In the genomic region with DNA sequence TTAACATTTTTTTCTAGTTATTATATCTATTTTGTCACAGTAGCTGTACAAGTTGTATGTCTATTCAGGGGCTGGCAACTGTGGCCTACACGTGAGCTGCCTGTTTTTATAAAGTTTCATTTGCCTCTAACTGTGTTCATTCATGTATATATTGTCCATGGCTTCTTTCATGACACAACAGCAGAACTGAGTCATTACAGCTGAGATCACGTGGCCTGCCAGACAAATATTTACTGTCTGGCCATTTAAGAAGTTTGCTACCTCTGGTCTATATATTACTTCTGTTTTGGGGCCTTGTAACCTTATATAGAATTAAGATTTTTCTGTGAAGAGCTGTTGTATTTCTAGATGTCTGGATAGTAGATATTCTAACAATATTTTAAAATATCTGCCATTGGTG, we compare ENCODE assay signal across 20 cellular contexts. TPM values are rescaled to one million over a fixed set of nuclear protein-coding genes. Genes with fewer than 3 reads are reported as not detected.
A peak's percentile ranks its signal among the peaks of the same experiment; 100 is the strongest.
DNase-seq lines count a peak whose midpoint lies in the region; ATAC-seq and TF ChIP-seq lines count a peak whose summit lies in the region.
"Had no signal": no experiment of that assay in that cellular context is flagged by ENCODE, and none has a peak within 500 bp of the region (broad histone marks: within the 10 kb centered on the region; RNA-seq: fewer than 3 reads in every experiment).

No MANE protein-coding gene starts in this region.

- H3K4ac ChIP-seq in trophoblast cell (ENCODE audit: low read depth, low read length) = no peak overlapping the region

- in situ Hi-C loops in GM23248 (cut with MboI) = no loop called here

- H2AK5ac ChIP-seq in trophoblast cell (ENCODE audit: low read length) = no peak overlapping the region

- H3K27ac ChIP-seq in GM23248 = no peak overlapping the region
- H3K27ac ChIP-seq in PC-3 (ENCODE audit: low read length) = no peak overlapping the region
- peak overlapping the region; percentile 44 for H3K27ac ChIP-seq in epithelial cell of prostate
- no peak overlapping the region for H3K27ac ChIP-seq in trophoblast cell (ENCODE audit: low read depth, low read length)
- H3K27ac ChIP-seq: dorsolateral prefrontal cortex, KMS-11, skin epidermis, uterus had no signal

- H3K4me2 ChIP-seq in GM23248 (ENCODE audit: unreplicated experiment) (no peak overlapping the region), PC-3 (ENCODE audit: low read length) (peak overlapping the region; percentile 15), trophoblast cell (ENCODE audit: low read length) (no peak overlapping the region)
- H3K4me2 ChIP-seq: KMS-11 had no signal

- CTCF ChIA-PET in PC-3 (lab: Charles Lee) = interaction anchor here (0.8 kb wide), 1 partner anchor 10 kb away, joined by 3 read pairs; no protein-coding TSS in a partner anchor

- DNase-seq in GM23248 = peak; percentile 38
- peak; percentile 91 for DNase-seq in PC-3
- peak; percentile 52 for DNase-seq in epithelial cell of prostate (ENCODE audit: low read depth, low spot score)
- DNase-seq in trophoblast cell = peak; percentile 2 to 32
- DNase-seq in stimulated activated naive CD8-positive, alpha-beta T cell treated with anti-CD3 and anti-CD28 coated beads, Interleukin-15, amount 100 ng/mL, for 72 hours = no peak
- DNase-seq in DMS114 treated with DMSO at 0.1 percent for 48 hours (lab: John Stamatoyannopoulos, UW; ENCODE audit: unreplicated experiment) = no peak
- DNase-seq in AG20443 (ENCODE audit: low spot score) = no peak
- DNase-seq: activated CD4-positive, alpha-beta memory T cell treated with anti-CD3 and anti-CD28 coated beads, Interleukin-2, amount 10 ng/mL, durations not matched to agents 7 days and 5 days; aorta; C1 segment of cervical spinal cord; DND-41; dorsolateral prefrontal cortex; NCI-H1436 treated with DMSO at 0.1 percent for 48 hours; NCI-H345; occipital lobe; uterus had no signal

- H2BK5ac ChIP-seq in trophoblast cell (ENCODE audit: low read depth, low read length, poor library complexity) = no peak overlapping the region

- no peak overlapping the region for H4K12ac ChIP-seq in trophoblast cell (ENCODE audit: low read depth, low read length)

- no TSS peak for BruUV-seq in PC-3 (replicated peaks; lab: Mats Ljungman, UMichigan)

- H2BK120ac ChIP-seq in trophoblast cell (ENCODE audit: insufficient read depth, low read length, poor library complexity) = no peak overlapping the region

- intact Hi-C loops in PC-3 (cut with micrococcal nuclease) = loop anchor here (1.0 to 5.0 kb wide), 2 partner anchors 9 to 358 kb away; no protein-coding TSS in a partner anchor

- H3K36me3 ChIP-seq in GM23248 (ENCODE audit: low read depth) = peaks cover 5% of the 10 kb centered on the region; the same call in 1 of the 2 replicates
- peaks cover 45% of the 10 kb centered on the region for H3K36me3 ChIP-seq in PC-3 (ENCODE audit: low read depth, low read length)
- peaks cover 2 to 10% of the 10 kb centered on the region in 2 experiments for H3K36me3 ChIP-seq in trophoblast cell (ENCODE audit: control insufficient read depth in 1 of 2, insufficient read depth in 2 of 2, low read length in 2 of 2)
- H3K36me3 ChIP-seq: uterus had no signal

- no peak overlapping the region for H3K4me3 Mint-ChIP-seq in stimulated activated naive CD8-positive, alpha-beta T cell treated with anti-CD3 and anti-CD28 coated beads, Interleukin-15, amount 100 ng/mL, for 72 hours
- H3K4me3 Mint-ChIP-seq: activated CD4-positive, alpha-beta memory T cell treated with anti-CD3 and anti-CD28 coated beads, Interleukin-2, amount 10 ng/mL, durations not matched to agents 7 days and 5 days; stimulated activated naive CD8-positive, alpha-beta T cell treated with anti-CD3 and anti-CD28 coated beads, Interleukin-15, Interleukin-2, amounts not matched to agents 100 ng/mL and 50 ng/mL, for 24 hours had no signal

- no peaks in the 10 kb centered on the region for H3K9me3 Mint-ChIP-seq in stimulated activated naive CD8-positive, alpha-beta T cell treated with anti-CD3 and anti-CD28 coated beads, Interleukin-15, amount 100 ng/mL, for 72 hours
- H3K9me3 Mint-ChIP-seq: activated CD4-positive, alpha-beta memory T cell treated with anti-CD3 and anti-CD28 coated beads, Interleukin-2, amount 10 ng/mL, durations not matched to agents 7 days and 5 days; stimulated activated naive CD8-positive, alpha-beta T cell treated with anti-CD3 and anti-CD28 coated beads, Interleukin-15, Interleukin-2, amounts not matched to agents 100 ng/mL and 50 ng/mL, for 24 hours had no signal

- H3K4me3 ChIP-seq in GM23248 (no peak overlapping the region), PC-3 (ENCODE audit: low read length) (no peak overlapping the region), trophoblast cell (ENCODE audit: low read depth, low read length) (no peak overlapping the region)
- H3K4me3 ChIP-seq: dorsolateral prefrontal cortex, skin epidermis, uterus had no signal

- H3K27ac Mint-ChIP-seq in stimulated activated naive CD8-positive, alpha-beta T cell treated with anti-CD3 and anti-CD28 coated beads, Interleukin-15, amount 100 ng/mL, for 72 hours = no peak overlapping the region
- H3K27ac Mint-ChIP-seq: activated CD4-positive, alpha-beta memory T cell treated with anti-CD3 and anti-CD28 coated beads, Interleukin-2, amount 10 ng/mL, durations not matched to agents 7 days and 5 days; stimulated activated naive CD8-positive, alpha-beta T cell treated with anti-CD3 and anti-CD28 coated beads, Interleukin-15, Interleukin-2, amounts not matched to agents 100 ng/mL and 50 ng/mL, for 24 hours had no signal

- no peak overlapping the region for H3K18ac ChIP-seq in trophoblast cell (ENCODE audit: low read length)

- no peak overlapping the region for H4K8ac ChIP-seq in trophoblast cell (ENCODE audit: low read depth, low read length)

- H3K4me1 ChIP-seq in GM23248 (ENCODE audit: insufficient read depth) (no peaks in the 10 kb centered on the region), PC-3 (ENCODE audit: insufficient read depth, low read length) (peaks cover 15% of the 10 kb centered on the region), trophoblast cell (ENCODE audit: control insufficient read depth in 1 of 2, insufficient read depth in 2 of 2, low read length in 2 of 2) (no peaks in the 10 kb centered on the region)
- H3K4me1 ChIP-seq: uterus had no signal

- H3K79me1 ChIP-seq in trophoblast cell (ENCODE audit: low read length) = no peaks in the 10 kb centered on the region

- no peak overlapping the region for H3K9ac ChIP-seq in GM23248
- H3K9ac ChIP-seq in PC-3 (ENCODE audit: low read length) = no peak overlapping the region
- no peak overlapping the region for H3K9ac ChIP-seq in trophoblast cell (ENCODE audit: low read length)
- H3K9ac ChIP-seq: KMS-11 had no signal

- H2AFZ ChIP-seq in GM23248 (no peak overlapping the region), PC-3 (ENCODE audit: low read length) (no peak overlapping the region), trophoblast cell (ENCODE audit: insufficient read depth, low read length, poor library complexity) (no peak overlapping the region)

- TF ChIP-seq CTCF in PC-3 (conservative IDR thresholded peaks at IDR 0.05; ENCODE audit: low read depth, low read length) = no peak

- H2BK12ac ChIP-seq in trophoblast cell (ENCODE audit: low read length) = no peak overlapping the region

- no peaks in the 10 kb centered on the region for H3K79me2 ChIP-seq in GM23248 (ENCODE audit: insufficient read depth)
- no peaks in the 10 kb centered on the region for H3K79me2 ChIP-seq in PC-3 (ENCODE audit: low read length)
- H3K79me2 ChIP-seq in trophoblast cell (ENCODE audit: control insufficient read depth, insufficient read depth, low read length, poor library complexity) = no peaks in the 10 kb centered on the region

- H3K23ac ChIP-seq in trophoblast cell (ENCODE audit: low read length) = no peak overlapping the region

- no peaks in the 10 kb centered on the region for H3K27me3 ChIP-seq in GM23248 (replicated peaks; ENCODE audit: insufficient read depth)
- no peaks in the 10 kb centered on the region for H3K27me3 ChIP-seq in PC-3 (ENCODE audit: low read length)
- no peaks in the 10 kb centered on the region for H3K27me3 ChIP-seq in trophoblast cell (ENCODE audit: insufficient read depth, low read length)
- H3K27me3 ChIP-seq: dorsolateral prefrontal cortex, uterus had no signal

- POLR2A ChIA-PET in PC-3 (lab: Charles Lee; ENCODE audit: unreplicated experiment) = no interaction called here

- no peak overlapping the region for H3K14ac ChIP-seq in trophoblast cell (ENCODE audit: low read length)

- no peaks in the 10 kb centered on the region for H3F3A ChIP-seq in GM23248 (ENCODE audit: insufficient read depth)
- H3F3A ChIP-seq in PC-3 (ENCODE audit: low read length, unreplicated experiment) = no peaks in the 10 kb centered on the region

- H3K27me3 Mint-ChIP-seq in stimulated activated naive CD8-positive, alpha-beta T cell treated with anti-CD3 and anti-CD28 coated beads, Interleukin-15, amount 100 ng/mL, for 72 hours = no peaks in the 10 kb centered on the region
- H3K27me3 Mint-ChIP-seq: activated CD4-positive, alpha-beta memory T cell treated with anti-CD3 and anti-CD28 coated beads, Interleukin-2, amount 10 ng/mL, durations not matched to agents 7 days and 5 days; stimulated activated naive CD8-positive, alpha-beta T cell treated with anti-CD3 and anti-CD28 coated beads, Interleukin-15, Interleukin-2, amounts not matched to agents 100 ng/mL and 50 ng/mL, for 24 hours had no signal

- 78 to 82% methylated on average over 2 of the region's 2 CpGs for WGBS in GM23248 (ENCODE audit: low coverage in 1 of 2, low lambda C conversion rate in 2 of 2, missing lambda C conversion rate in 2 of 2), 2 experiments
- no CpG with 5 or more reads among the region's 2 CpGs for WGBS in trophoblast cell (ENCODE audit: extremely low coverage, insufficient coverage, insufficient read length)

- ATAC-seq in PC-3 = peak; percentile 76
- ATAC-seq in stimulated activated naive CD8-positive, alpha-beta T cell treated with anti-CD3 and anti-CD28 coated beads, Interleukin-15, amount 100 ng/mL, for 72 hours = no peak
- ATAC-seq in HG03135 (IDR thresholded peaks at IDR 0.05; ENCODE audit: unreplicated experiment) = no peak

- H4K91ac ChIP-seq in trophoblast cell (ENCODE audit: low read depth, low read length) = no peak overlapping the region

- H3K9me3 ChIP-seq in GM23248 (ENCODE audit: low read depth) (no peaks in the 10 kb centered on the region), PC-3 (ENCODE audit: low read length) (no peaks in the 10 kb centered on the region), trophoblast cell (ENCODE audit: insufficient read depth, low read depth, low read length) (no peaks in the 10 kb centered on the region)
- H3K9me3 ChIP-seq: uterus had no signal

- no peaks in the 10 kb centered on the region for H3K9me2 ChIP-seq in GM23248 (ENCODE audit: insufficient read depth)
- no peaks in the 10 kb centered on the region for H3K9me2 ChIP-seq in PC-3 (replicated peaks; ENCODE audit: low read length)

- H3K4me1 Mint-ChIP-seq in stimulated activated naive CD8-positive, alpha-beta T cell treated with anti-CD3 and anti-CD28 coated beads, Interleukin-15, amount 100 ng/mL, for 72 hours = no peaks in the 10 kb centered on the region
- H3K4me1 Mint-ChIP-seq: activated CD4-positive, alpha-beta memory T cell treated with anti-CD3 and anti-CD28 coated beads, Interleukin-2, amount 10 ng/mL, durations not matched to agents 7 days and 5 days had no signal

- H4K20me1 ChIP-seq in GM23248 (ENCODE audit: insufficient read depth) (no peaks in the 10 kb centered on the region), PC-3 (ENCODE audit: low read length) (no peaks in the 10 kb centered on the region)

RNA-seq across cellular contexts. Expression of gene KIAA0586, which starts 37.9 kb away (rescaled TPM):
- 13.2 and 16.8 TPM in 2 replicates for total RNA-seq in GM23248 (2014; rRNA removed; shearing (Covaris generic))
- polyA plus RNA-seq in GM23248 (2016; fragmentation: Nextera tagmentation; extraction: Ambion mirVana) = 9.5 and 10.5 TPM in 2 replicates
- 50.3 and 50.8 TPM in 2 replicates for total RNA-seq in PC-3 (2014; rRNA removed)
- polyA plus RNA-seq in trophoblast cell (2013) = 10.7 and 11.0 TPM in 2 replicates

RNA-seq across cellular contexts. Expression of gene TIMM9, which starts 38.1 kb away (rescaled TPM):
- total RNA-seq in GM23248 (2014; rRNA removed; shearing (Covaris generic)) = 39.4 and 108 TPM in 2 replicates
- 66.1 and 69.1 TPM in 2 replicates for polyA plus RNA-seq in GM23248 (2016; fragmentation: Nextera tagmentation; extraction: Ambion mirVana)
- 105 and 155 TPM in 2 replicates for total RNA-seq in PC-3 (2014; rRNA removed)
- polyA plus RNA-seq in trophoblast cell (2013) = 43.1 and 43.4 TPM in 2 replicates

Comparison
In these comparisons a context has a peak if more than half of its experiments do, and no peak if none do; other contexts are left out.
1. DNase-seq: peak in GM23248 (single experiment), PC-3 (single experiment), epithelial cell of prostate (single experiment) and trophoblast cell (2 of 2); none in stimulated activated naive CD8-positive, alpha-beta T cell treated with anti-CD3 and anti-CD28 coated beads, Interleukin-15, amount 100 ng/mL, for 72 hours (0 of 2), DMS114 treated with DMSO at 0.1 percent for 48 hours (single experiment) and AG20443 (single experiment).